In the genomic region with DNA sequence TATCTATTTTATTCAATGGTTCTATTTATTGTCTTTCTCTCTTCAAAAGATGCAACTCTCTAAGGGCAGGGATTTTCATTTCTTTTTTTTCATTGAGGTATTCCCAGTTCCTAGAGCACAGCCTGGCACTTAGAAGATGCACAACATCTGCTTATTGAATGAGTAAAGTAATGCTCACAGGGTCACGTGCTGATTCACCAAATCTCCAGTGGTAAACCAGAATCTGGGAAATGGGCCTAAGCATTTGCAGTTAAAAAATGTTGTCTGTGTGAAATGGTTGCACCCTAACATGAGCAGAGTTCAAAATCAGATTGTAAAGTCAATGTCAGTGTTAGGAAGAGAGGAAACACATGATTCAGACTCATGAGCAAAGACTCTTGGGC, we compare ENCODE assay signal across 2 cellular contexts.
TF ChIP-seq lines count a peak whose summit lies in the region.

No MANE protein-coding gene starts in this region.

TF ChIP-seq in IMR-90, 13 proteins besides CTCF, POLR2A, EP300 and RAD21:
- TF ChIP-seq CEBPB (IDR thresholded peaks at IDR 0.05; ENCODE audit: low read depth, low read length) (no peak), MAFK (IDR thresholded peaks at IDR 0.05; ENCODE audit: low read depth, low read length) (no peak), SMC3 (IDR thresholded peaks at IDR 0.05; ENCODE audit: low read depth, low read length) (no peak), RCOR1 (IDR thresholded peaks at IDR 0.05; ENCODE audit: insufficient replicate concordance, low read length) (no peak), NFE2L2 (IDR thresholded peaks at IDR 0.05; ENCODE audit: low read depth, low read length) (no peak), RFX5 (IDR thresholded peaks at IDR 0.05; ENCODE audit: low read depth, low read length) (no peak), CHD1 (IDR thresholded peaks at IDR 0.05; ENCODE audit: low read depth, low read length) (no peak), MXI1 (IDR thresholded peaks at IDR 0.05; ENCODE audit: borderline replicate concordance, low read depth, low read length) (no peak), MAZ (IDR thresholded peaks at IDR 0.05; ENCODE audit: borderline replicate concordance, low read depth, low read length) (no peak), FOS (IDR thresholded peaks at IDR 0.05; ENCODE audit: low read depth, low read length) (no peak), BHLHE40 (IDR thresholded peaks at IDR 0.05; ENCODE audit: low read depth, low read length) (no peak)
- TF ChIP-seq, protein P1, sequence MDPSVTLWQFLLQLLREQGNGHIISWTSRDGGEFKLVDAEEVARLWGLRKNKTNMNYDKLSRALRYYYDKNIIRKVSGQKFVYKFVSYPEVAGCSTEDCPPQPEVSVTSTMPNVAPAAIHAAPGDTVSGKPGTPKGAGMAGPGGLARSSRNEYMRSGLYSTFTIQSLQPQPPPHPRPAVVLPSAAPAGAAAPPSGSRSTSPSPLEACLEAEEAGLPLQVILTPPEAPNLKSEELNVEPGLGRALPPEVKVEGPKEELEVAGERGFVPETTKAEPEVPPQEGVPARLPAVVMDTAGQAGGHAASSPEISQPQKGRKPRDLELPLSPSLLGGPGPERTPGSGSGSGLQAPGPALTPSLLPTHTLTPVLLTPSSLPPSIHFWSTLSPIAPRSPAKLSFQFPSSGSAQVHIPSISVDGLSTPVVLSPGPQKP (IDR thresholded peaks at IDR 0.05; ENCODE audit: borderline replicate concordance, low read depth, low read length) = no peak
- TF ChIP-seq, protein P2, sequence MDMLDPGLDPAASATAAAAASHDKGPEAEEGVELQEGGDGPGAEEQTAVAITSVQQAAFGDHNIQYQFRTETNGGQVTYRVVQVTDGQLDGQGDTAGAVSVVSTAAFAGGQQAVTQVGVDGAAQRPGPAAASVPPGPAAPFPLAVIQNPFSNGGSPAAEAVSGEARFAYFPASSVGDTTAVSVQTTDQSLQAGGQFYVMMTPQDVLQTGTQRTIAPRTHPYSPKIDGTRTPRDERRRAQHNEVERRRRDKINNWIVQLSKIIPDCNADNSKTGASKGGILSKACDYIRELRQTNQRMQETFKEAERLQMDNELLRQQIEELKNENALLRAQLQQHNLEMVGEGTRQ (IDR thresholded peaks at IDR 0.05; ENCODE audit: low read depth, low read length) = no peak
TF ChIP-seq in IMR-90: peak in this region for 0.

TF ChIP-seq in endothelial cell of umbilical vein, 7 proteins besides CTCF, POLR2A, EP300 and RAD21:
- TF ChIP-seq, protein P3, sequence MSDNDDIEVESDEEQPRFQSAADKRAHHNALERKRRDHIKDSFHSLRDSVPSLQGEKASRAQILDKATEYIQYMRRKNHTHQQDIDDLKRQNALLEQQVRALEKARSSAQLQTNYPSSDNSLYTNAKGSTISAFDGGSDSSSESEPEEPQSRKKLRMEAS (IDR thresholded peaks at IDR 0.05; ENCODE audit: insufficient read depth, insufficient read length) = no peak
